ENCODE assay signal across 1 cellular context in genomic region chr7:106504207-106504606, GRCh38.
TF ChIP-seq lines count a peak whose summit lies in the region.

No MANE protein-coding gene starts in this region.

TF ChIP-seq in K562, 482 proteins besides CTCF, POLR2A, EP300 and RAD21 (continued from another document):
- TF ChIP-seq ZFP91 (CRISPR knock-in tag; IDR thresholded peaks at IDR 0.05), result no peak
- TF ChIP-seq CTCFL (IDR thresholded peaks at IDR 0.05; ENCODE audit: borderline replicate concordance, insufficient read depth, low read depth, low read length, poor library complexity, severe bottlenecking), result no peak
- no peak for TF ChIP-seq ZKSCAN1 (IDR thresholded peaks at IDR 0.05; ENCODE audit: low read depth, low read length)
- TF ChIP-seq HINFP (tag; conservative IDR thresholded peaks at IDR 0.05; ENCODE audit: low read depth), result no peak
- TF ChIP-seq ZNF717 (CRISPR knock-in tag; IDR thresholded peaks at IDR 0.05), result no peak
